In the genomic region with DNA sequence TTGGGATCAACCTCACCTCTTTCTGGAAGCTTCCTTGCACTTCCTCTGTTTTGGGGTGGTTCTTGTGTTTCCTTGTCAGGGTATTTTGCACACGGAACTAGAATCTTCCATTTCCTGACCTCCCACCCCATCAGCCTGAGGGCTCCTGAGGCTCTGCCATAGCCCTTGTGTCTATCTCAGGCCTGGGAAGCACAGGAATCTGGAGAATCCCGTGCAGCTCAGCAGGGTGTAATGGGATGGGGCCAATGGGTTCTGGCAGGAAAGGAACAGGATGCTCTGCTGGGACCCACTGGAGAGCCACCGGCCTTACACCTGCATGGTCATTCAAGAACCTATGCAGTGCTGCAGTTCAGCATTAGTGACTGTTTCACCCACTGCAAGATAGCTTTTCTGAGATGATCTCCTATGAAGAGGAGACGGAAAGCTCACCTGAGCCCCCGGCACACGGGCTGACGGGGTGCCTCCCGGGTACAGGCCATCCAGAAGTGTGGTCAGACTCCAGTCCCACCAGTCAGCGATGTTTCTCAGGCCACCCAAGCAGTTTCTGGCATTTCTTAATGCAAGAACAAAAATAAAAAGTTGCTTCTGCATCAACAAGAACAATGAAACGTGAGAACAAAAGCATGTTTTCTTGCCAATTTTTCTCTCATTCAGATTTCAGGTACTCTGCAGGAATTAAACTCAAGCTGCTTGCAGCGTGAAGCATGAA, we compare ENCODE assay signal across 1 cellular context.
TF ChIP-seq lines count a peak whose summit lies in the region.

No MANE protein-coding gene starts in this region.

TF ChIP-seq in IMR-90, 13 proteins besides CTCF, POLR2A, EP300 and RAD21:
- TF ChIP-seq, protein P1, sequence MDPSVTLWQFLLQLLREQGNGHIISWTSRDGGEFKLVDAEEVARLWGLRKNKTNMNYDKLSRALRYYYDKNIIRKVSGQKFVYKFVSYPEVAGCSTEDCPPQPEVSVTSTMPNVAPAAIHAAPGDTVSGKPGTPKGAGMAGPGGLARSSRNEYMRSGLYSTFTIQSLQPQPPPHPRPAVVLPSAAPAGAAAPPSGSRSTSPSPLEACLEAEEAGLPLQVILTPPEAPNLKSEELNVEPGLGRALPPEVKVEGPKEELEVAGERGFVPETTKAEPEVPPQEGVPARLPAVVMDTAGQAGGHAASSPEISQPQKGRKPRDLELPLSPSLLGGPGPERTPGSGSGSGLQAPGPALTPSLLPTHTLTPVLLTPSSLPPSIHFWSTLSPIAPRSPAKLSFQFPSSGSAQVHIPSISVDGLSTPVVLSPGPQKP (IDR thresholded peaks at IDR 0.05; ENCODE audit: borderline replicate concordance, low read depth, low read length) = no peak
- TF ChIP-seq MAFK (IDR thresholded peaks at IDR 0.05; ENCODE audit: low read depth, low read length) (no peak), MXI1 (IDR thresholded peaks at IDR 0.05; ENCODE audit: borderline replicate concordance, low read depth, low read length) (no peak), MAZ (IDR thresholded peaks at IDR 0.05; ENCODE audit: borderline replicate concordance, low read depth, low read length) (no peak), FOS (IDR thresholded peaks at IDR 0.05; ENCODE audit: low read depth, low read length) (no peak), SMC3 (IDR thresholded peaks at IDR 0.05; ENCODE audit: low read depth, low read length) (no peak), BHLHE40 (IDR thresholded peaks at IDR 0.05; ENCODE audit: low read depth, low read length) (no peak), RFX5 (IDR thresholded peaks at IDR 0.05; ENCODE audit: low read depth, low read length) (no peak), CEBPB (IDR thresholded peaks at IDR 0.05; ENCODE audit: low read depth, low read length) (no peak)
- TF ChIP-seq, protein P2, sequence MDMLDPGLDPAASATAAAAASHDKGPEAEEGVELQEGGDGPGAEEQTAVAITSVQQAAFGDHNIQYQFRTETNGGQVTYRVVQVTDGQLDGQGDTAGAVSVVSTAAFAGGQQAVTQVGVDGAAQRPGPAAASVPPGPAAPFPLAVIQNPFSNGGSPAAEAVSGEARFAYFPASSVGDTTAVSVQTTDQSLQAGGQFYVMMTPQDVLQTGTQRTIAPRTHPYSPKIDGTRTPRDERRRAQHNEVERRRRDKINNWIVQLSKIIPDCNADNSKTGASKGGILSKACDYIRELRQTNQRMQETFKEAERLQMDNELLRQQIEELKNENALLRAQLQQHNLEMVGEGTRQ (IDR thresholded peaks at IDR 0.05; ENCODE audit: low read depth, low read length) = no peak
